ENCODE assay signal across 29 cellular contexts in genomic region chrX:104513162-104513561, GRCh38. TPM values are rescaled to one million over a fixed set of nuclear protein-coding genes. Genes with fewer than 3 reads are reported as not detected.
"Had no signal": no experiment of that assay in that cellular context is flagged by ENCODE, and none has a peak within 500 bp of the region (broad histone marks: within the 10 kb centered on the region; RNA-seq: fewer than 3 reads in every experiment).

No MANE protein-coding gene starts in this region.

- H3K9me3 ChIP-seq: suprapubic skin, testis, thoracic aorta, thyroid gland, tibial nerve, transverse colon, upper lobe of right lung, uterus, vagina had no signal

- FAIRE-seq: urothelium cell line had no signal

- H3K4me1 Mint-ChIP-seq: stimulated activated effector memory CD8-positive, alpha-beta T cell treated with anti-CD3 and anti-CD28 coated beads, Interleukin-12 subunit alpha, Interleukin-12 subunit beta, amount 100 ng/mL, for 72 hours; stimulated activated memory B cell treated with anti-CD40 and anti-IgM and Interleukin-4, amounts not matched to agents 10 μg/mL and 1 μg/mL and 100 μg/mL, for 72 hours; stimulated activated naive B cell treated with anti-CD40 and anti-IgM and Interleukin-4, amounts not matched to agents 10 μg/mL and 1 μg/mL and 100 μg/mL, for 72 hours; stimulated activated naive CD8-positive, alpha-beta T cell treated with anti-CD3 and anti-CD28 coated beads, Interleukin-15, amount 100 ng/mL, for 72 hours had no signal

- H3K4me1 ChIP-seq: stomach, suprapubic skin, testis, thyroid gland, tibial artery, tibial nerve, transverse colon, upper lobe of left lung, upper lobe of right lung, uterus, vagina had no signal

- H3K27me3 ChIP-seq: stomach, suprapubic skin, testis, thyroid gland, tibial artery, tibial nerve, transverse colon, upper lobe of left lung, upper lobe of right lung, uterus, vagina had no signal

- H3K36me3 ChIP-seq: stomach, suprapubic skin, thoracic aorta, thyroid gland, tibial artery, tibial nerve, transverse colon, upper lobe of left lung, upper lobe of right lung, uterus, vagina had no signal

- H3K36me3 Mint-ChIP-seq: stimulated activated effector memory CD8-positive, alpha-beta T cell treated with anti-CD3 and anti-CD28 coated beads, Interleukin-12 subunit alpha, Interleukin-12 subunit beta, amount 100 ng/mL, for 72 hours; stimulated activated memory B cell treated with anti-CD40 and anti-IgM and Interleukin-4, amounts not matched to agents 10 μg/mL and 1 μg/mL and 100 μg/mL, for 72 hours; stimulated activated naive B cell treated with anti-CD40 and anti-IgM and Interleukin-4, amounts not matched to agents 10 μg/mL and 1 μg/mL and 100 μg/mL, for 72 hours; type B pancreatic cell had no signal

- H3K27ac Mint-ChIP-seq: stimulated activated effector memory CD8-positive, alpha-beta T cell treated with anti-CD3 and anti-CD28 coated beads, Interleukin-12 subunit alpha, Interleukin-12 subunit beta, amount 100 ng/mL, for 72 hours; stimulated activated memory B cell treated with anti-CD40 and anti-IgM and Interleukin-4, amounts not matched to agents 10 μg/mL and 1 μg/mL and 100 μg/mL, for 72 hours; stimulated activated naive B cell treated with anti-CD40 and anti-IgM and Interleukin-4, amounts not matched to agents 10 μg/mL and 1 μg/mL and 100 μg/mL, for 72 hours; stimulated activated naive CD8-positive, alpha-beta T cell treated with anti-CD3 and anti-CD28 coated beads, Interleukin-15, amount 100 ng/mL, for 72 hours; stimulated activated naive CD8-positive, alpha-beta T cell treated with anti-CD3 and anti-CD28 coated beads, Interleukin-15, Interleukin-2, amounts not matched to agents 100 ng/mL and 50 ng/mL, for 24 hours; type B pancreatic cell had no signal

- H3K27ac ChIP-seq: stomach, suprapubic skin, testis, thoracic aorta, thyroid gland, tibial artery, tibial nerve, transverse colon, upper lobe of left lung, upper lobe of right lung, uterus, vagina had no signal

- ATAC-seq: stimulated activated effector memory CD8-positive, alpha-beta T cell treated with anti-CD3 and anti-CD28 coated beads, Interleukin-12 subunit alpha, Interleukin-12 subunit beta, amount 100 ng/mL, for 72 hours; stimulated activated memory B cell treated with anti-CD40 and anti-IgM and Interleukin-4, amounts not matched to agents 10 μg/mL and 1 μg/mL and 100 μg/mL, for 72 hours; stimulated activated naive B cell treated with anti-CD40 and anti-IgM and Interleukin-4, amounts not matched to agents 10 μg/mL and 1 μg/mL and 100 μg/mL, for 72 hours; stimulated activated naive CD8-positive, alpha-beta T cell treated with anti-CD3 and anti-CD28 coated beads, Interleukin-15, amount 100 ng/mL, for 72 hours; stimulated activated naive CD8-positive, alpha-beta T cell treated with anti-CD3 and anti-CD28 coated beads, Interleukin-15, Interleukin-2, amounts not matched to agents 100 U/mL and 50 U/mL, for 24 hours; upper lobe of right lung had no signal

- H3K27me3 Mint-ChIP-seq: stimulated activated memory B cell treated with anti-CD40 and anti-IgM and Interleukin-4, amounts not matched to agents 10 μg/mL and 1 μg/mL and 100 μg/mL, for 72 hours; stimulated activated naive B cell treated with anti-CD40 and anti-IgM and Interleukin-4, amounts not matched to agents 10 μg/mL and 1 μg/mL and 100 μg/mL, for 72 hours; stimulated activated naive CD8-positive, alpha-beta T cell treated with anti-CD3 and anti-CD28 coated beads, Interleukin-15, amount 100 ng/mL, for 72 hours; stimulated activated naive CD8-positive, alpha-beta T cell treated with anti-CD3 and anti-CD28 coated beads, Interleukin-15, Interleukin-2, amounts not matched to agents 100 ng/mL and 50 ng/mL, for 24 hours; type B pancreatic cell had no signal

- DNase-seq: stimulated activated CD4-positive, alpha-beta T cell treated with anti-CD3 and anti-CD28 coated beads, Interleukin-2, amount 100 ng/mL, for 48 hours; stimulated activated CD4-positive, alpha-beta T cell treated with anti-CD3 and anti-CD28 coated beads, Interleukin-4, amount 100 ng/mL, for 1 hour; stimulated activated CD4-positive, alpha-beta T cell treated with anti-CD3 and anti-CD28 coated beads, Interleukin-4, amount 100 ng/mL, for 24 hours; stimulated activated CD4-positive, alpha-beta T cell treated with anti-CD3 and anti-CD28 coated beads, Interleukin-4, amount 100 ng/mL, for 4 hours; stimulated activated CD8-positive, alpha-beta memory T cell treated with anti-CD3 and anti-CD28 coated beads, Interleukin-4, amount 100 ng/mL, for 48 hours; stimulated activated naive B cell treated with anti-CD40 and anti-IgM and Interleukin-4, amounts not matched to agents 10 μg/mL and 1 μg/mL and 100 μg/mL, for 72 hours; stimulated activated naive CD4-positive, alpha-beta T cell treated with Interleukin-2 at 50 U/mL for 16 hours; stimulated activated naive CD8-positive, alpha-beta T cell treated with anti-CD3 and anti-CD28 coated beads, Interleukin-15, amount 100 ng/mL, for 72 hours; stimulated activated naive CD8-positive, alpha-beta T cell treated with anti-CD3 and anti-CD28 coated beads, Interleukin-15, Interleukin-2, amounts not matched to agents 100 U/mL and 50 U/mL, for 24 hours; stomach; substantia nigra; testis; thyroid gland; tibial artery; transverse colon; trophoblast cell; upper lobe of left lung; upper lobe of right lung; uterus had no signal

- H3K4me3 ChIP-seq: stomach, suprapubic skin, testis, thoracic aorta, thyroid gland, tibial artery, tibial nerve, transverse colon, upper lobe of left lung, upper lobe of right lung, uterus, vagina had no signal

- H3K9me3 Mint-ChIP-seq: stimulated activated naive CD8-positive, alpha-beta T cell treated with anti-CD3 and anti-CD28 coated beads, Interleukin-15, amount 100 ng/mL, for 72 hours; stimulated activated naive CD8-positive, alpha-beta T cell treated with anti-CD3 and anti-CD28 coated beads, Interleukin-15, Interleukin-2, amounts not matched to agents 100 ng/mL and 50 ng/mL, for 24 hours; type B pancreatic cell had no signal

- H3K4me3 Mint-ChIP-seq: stimulated activated effector memory CD8-positive, alpha-beta T cell treated with anti-CD3 and anti-CD28 coated beads, Interleukin-12 subunit alpha, Interleukin-12 subunit beta, amount 100 ng/mL, for 72 hours; stimulated activated memory B cell treated with anti-CD40 and anti-IgM and Interleukin-4, amounts not matched to agents 10 μg/mL and 1 μg/mL and 100 μg/mL, for 72 hours; stimulated activated naive B cell treated with anti-CD40 and anti-IgM and Interleukin-4, amounts not matched to agents 10 μg/mL and 1 μg/mL and 100 μg/mL, for 72 hours; stimulated activated naive CD8-positive, alpha-beta T cell treated with anti-CD3 and anti-CD28 coated beads, Interleukin-15, amount 100 ng/mL, for 72 hours; stimulated activated naive CD8-positive, alpha-beta T cell treated with anti-CD3 and anti-CD28 coated beads, Interleukin-15, Interleukin-2, amounts not matched to agents 100 ng/mL and 50 ng/mL, for 24 hours; type B pancreatic cell had no signal

RNA-seq across cellular contexts. Expression of gene IL1RAPL2, which starts 52.8 kb away (rescaled TPM):
- total RNA-seq: thoracic aorta, thyroid gland, tibial nerve, upper lobe of left lung, upper lobe of right lung had no signal
- polyA plus RNA-seq: stomach, thymus had no signal
